21 cellular contexts compared by ENCODE assay signal in the genomic region with DNA sequence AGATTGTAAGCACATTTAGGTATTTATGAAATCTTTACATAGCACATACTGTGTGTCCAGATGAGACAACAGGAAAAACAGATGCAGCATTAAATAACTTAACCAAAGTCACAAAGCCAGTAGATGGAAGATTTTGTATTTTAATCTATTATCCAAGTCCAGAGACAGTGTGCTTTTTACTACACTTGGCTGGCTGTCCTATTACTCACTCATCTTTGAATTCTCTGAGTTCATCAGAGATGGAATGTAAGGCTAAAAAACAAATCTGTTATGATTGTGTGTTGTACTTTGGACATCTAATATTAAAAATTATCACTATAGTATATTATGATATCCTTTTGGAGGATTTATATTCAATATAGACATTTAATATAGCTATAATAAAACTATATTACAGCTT.
"Had no signal": no experiment of that assay in that cellular context is flagged by ENCODE, and none has a peak within 500 bp of the region (broad histone marks: within the 10 kb centered on the region; RNA-seq: fewer than 3 reads in every experiment).

No MANE protein-coding gene starts in this region.

- H3K4me1 Mint-ChIP-seq: activated CD4-positive, alpha-beta T cell treated with anti-CD3 and anti-CD28 coated beads for 36 hours; nephron had no signal

- H3K9me3 Mint-ChIP-seq: endodermal cell, nephron had no signal

- DNase-seq: activated CD4-positive, alpha-beta T cell treated with anti-CD3 and anti-CD28 coated beads for 36 hours; activated CD4-positive, CD25-positive, alpha-beta regulatory T cell; activated effector memory CD4-positive, alpha-beta T cell treated with Interleukin-2 at 50 U/mL for 16 hours; activated naive CD4-positive, alpha-beta T cell treated with Interleukin-2 at 50 U/mL for 16 hours; adrenal gland; central memory CD4-positive, alpha-beta T cell; endodermal cell; glutamatergic neuron; left colon; mammary epithelial cell; sigmoid colon; stimulated activated naive CD8-positive, alpha-beta T cell treated with anti-CD3 and anti-CD28 coated beads, Interleukin-15, Interleukin-2, amounts not matched to agents 100 U/mL and 50 U/mL, for 24 hours; T-helper 1 cell; testis; trophoblast cell had no signal

- H3K27me3 Mint-ChIP-seq: activated CD4-positive, alpha-beta T cell treated with anti-CD3 and anti-CD28 coated beads for 36 hours; activated naive CD8-positive, alpha-beta T cell; dendritic cell treated with granulocyte-macrophage colony-stimulating factor and Interleukin-4, amounts not matched to agents 40 ng/mL and 50 ng/mL, for 4 days; progenitor cell of endocrine pancreas had no signal

- H3K36me3 Mint-ChIP-seq: activated naive CD8-positive, alpha-beta T cell had no signal

- H3K27ac Mint-ChIP-seq: activated CD4-positive, alpha-beta T cell treated with anti-CD3 and anti-CD28 coated beads for 36 hours; activated naive CD8-positive, alpha-beta T cell; dendritic cell treated with granulocyte-macrophage colony-stimulating factor and Interleukin-4, amounts not matched to agents 40 ng/mL and 50 ng/mL, for 4 days; endodermal cell; nephron; progenitor cell of endocrine pancreas; T-helper 2 cell treated with Interferon-gamma antibody and Interleukin-4, amounts not matched to agents 5 μg/mL and 100 μg/mL, for 36 hours had no signal

- ATAC-seq: activated CD4-positive, alpha-beta T cell treated with anti-CD3 and anti-CD28 coated beads for 36 hours; esophagus mucosa; left colon; stimulated activated naive CD8-positive, alpha-beta T cell treated with anti-CD3 and anti-CD28 coated beads, Interleukin-15, Interleukin-2, amounts not matched to agents 100 U/mL and 50 U/mL, for 24 hours had no signal

- H3K4me3 Mint-ChIP-seq: activated CD4-positive, alpha-beta T cell treated with anti-CD3 and anti-CD28 coated beads for 36 hours; activated naive CD8-positive, alpha-beta T cell; dendritic cell treated with granulocyte-macrophage colony-stimulating factor and Interleukin-4, amounts not matched to agents 40 ng/mL and 50 ng/mL, for 4 days; endodermal cell; nephron; T-helper 2 cell treated with Interferon-gamma antibody and Interleukin-4, amounts not matched to agents 5 μg/mL and 100 μg/mL, for 36 hours had no signal
